In genomic region chr2:45210466-45211195, GRCh38 we compare ENCODE assay signal across 17 cellular contexts.
DNase-seq lines count a peak whose midpoint lies in the region; TF ChIP-seq lines count a peak whose summit lies in the region.
"Had no signal": no experiment of that assay in that cellular context is flagged by ENCODE, and none has a peak within 500 bp of the region (broad histone marks: within the 10 kb centered on the region; RNA-seq: fewer than 3 reads in every experiment).

No MANE protein-coding gene starts in this region.

- no peak overlapping the region for H3K4me2 ChIP-seq in SK-N-SH
- H3K4me2 ChIP-seq: hepatocyte had no signal

- H3K9me3 ChIP-seq in adrenal gland (replicated peaks in 1 of 3) (no peaks in the 10 kb centered on the region), SK-N-SH (no peaks in the 10 kb centered on the region)
- H3K9me3 ChIP-seq: prostate gland had no signal

- intact Hi-C loops in adrenal gland (cut with DNase I), result no loop called here

- H3K4me1 ChIP-seq in adrenal gland (replicated peaks in 1 of 2) (no peaks in the 10 kb centered on the region), SK-N-SH (ENCODE audit: control insufficient read depth in 1 of 2, insufficient read depth in 2 of 2, low read depth in 1 of 2, low read length in 1 of 2) (no peaks in the 10 kb centered on the region)
- H3K4me1 ChIP-seq: prostate gland had no signal

- no peaks in the 10 kb centered on the region for H3K79me2 ChIP-seq in SK-N-SH (ENCODE audit: insufficient read depth)
- H3K79me2 ChIP-seq: hepatocyte had no signal

- H4K20me1 ChIP-seq in SK-N-SH (ENCODE audit: insufficient read depth), result no peaks in the 10 kb centered on the region

- H3K36me3 Mint-ChIP-seq in osteocyte (ENCODE audit: unreplicated experiment), result no peaks in the 10 kb centered on the region

- H3F3A ChIP-seq in SK-N-SH (replicated peaks; ENCODE audit: insufficient read depth), result no peaks in the 10 kb centered on the region

- no peak for TF ChIP-seq EP300 in SK-N-SH (IDR thresholded peaks at IDR 0.05; ENCODE audit: borderline replicate concordance in 1 of 2, low read depth in 1 of 2, low read length in 1 of 2)

- H3K9me2 ChIP-seq in SK-N-SH, result no peaks in the 10 kb centered on the region

- TF ChIP-seq CTCF in AG09319 (IDR thresholded peaks at IDR 0.05; ENCODE audit: low read depth, low read length), result no peak
- no peak for TF ChIP-seq CTCF in epithelial cell of esophagus (IDR thresholded peaks at IDR 0.05; ENCODE audit: insufficient read depth, low read depth, low read length, missing control alignments)
- TF ChIP-seq CTCF in adrenal gland (IDR thresholded peaks at IDR 0.05), result no peak
- TF ChIP-seq CTCF in SK-N-SH (IDR thresholded peaks at IDR 0.05), result no peak
- TF ChIP-seq CTCF in osteocyte (IDR thresholded peaks at IDR 0.05), result no peak

- POLR2A ChIA-PET in SK-N-SH (lab: Yijun Ruan, JAX), result no interaction called here

- CTCF ChIA-PET in SK-N-SH (lab: Yijun Ruan, JAX), result interaction anchor here (1.1 to 1.3 kb wide), 3 partner anchors 15 to 38 kb away, joined by 3 read pairs; no protein-coding TSS in a partner anchor

- no peak overlapping the region for H3K27ac Mint-ChIP-seq in osteocyte (ENCODE audit: unreplicated experiment)
- H3K27ac Mint-ChIP-seq: activated CD4-positive, alpha-beta T cell treated with anti-CD3 and anti-CD28 coated beads, Interleukin-2, amount 10 ng/mL, durations not matched to agents 7 days and 5 days had no signal

- H3K27me3 Mint-ChIP-seq in osteocyte (ENCODE audit: unreplicated experiment), result no peaks in the 10 kb centered on the region

- H3K9me3 Mint-ChIP-seq in osteocyte (ENCODE audit: unreplicated experiment), result no peaks in the 10 kb centered on the region
- H3K9me3 Mint-ChIP-seq: activated CD4-positive, alpha-beta T cell treated with anti-CD3 and anti-CD28 coated beads, Interleukin-2, amount 10 ng/mL, durations not matched to agents 7 days and 5 days had no signal

- H3K36me3 ChIP-seq in adrenal gland (replicated peaks in 1 of 2), result no peaks in the 10 kb centered on the region
- no peaks in the 10 kb centered on the region for H3K36me3 ChIP-seq in SK-N-SH (replicated peaks in 1 of 2; ENCODE audit: control insufficient read depth in 1 of 2, insufficient read depth in 2 of 2, low read length in 1 of 2)
- H3K36me3 ChIP-seq: prostate gland had no signal

- TF ChIP-seq RAD21 in SK-N-SH (IDR thresholded peaks at IDR 0.05; ENCODE audit: low read length), result no peak

- 85 to 88% (median 87%) methylated on average over 8 of the region's 8 CpGs for WGBS in adrenal gland, 4 donors
- WGBS in SK-N-SH (ENCODE audit: low lambda C conversion rate), result 95% methylated on average over 8 of the region's 8 CpGs

- H3K4me1 Mint-ChIP-seq in osteocyte (ENCODE audit: unreplicated experiment), result peaks cover 20% of the 10 kb centered on the region
- H3K4me1 Mint-ChIP-seq: activated CD4-positive, alpha-beta T cell treated with anti-CD3 and anti-CD28 coated beads, Interleukin-2, amount 10 ng/mL, durations not matched to agents 7 days and 5 days had no signal

- H3K4me3 ChIP-seq in epithelial cell of esophagus (ENCODE audit: low read length), result no peak overlapping the region
- H3K4me3 ChIP-seq in adrenal gland, result no peak overlapping the region
- no peak overlapping the region for H3K4me3 ChIP-seq in SK-N-SH (ENCODE audit: low read depth in 2 of 2, low read length in 1 of 2)
- H3K4me3 ChIP-seq: hepatocyte, prostate gland had no signal

- H3K27me3 ChIP-seq in adrenal gland (no peaks in the 10 kb centered on the region), SK-N-SH (ENCODE audit: insufficient read depth) (no peaks in the 10 kb centered on the region)

- H3K9ac ChIP-seq in SK-N-SH, result no peak overlapping the region

- no peak overlapping the region for H2AFZ ChIP-seq in SK-N-SH (ENCODE audit: low read depth)
- H2AFZ ChIP-seq: hepatocyte had no signal

- no peak overlapping the region for H3K4me3 Mint-ChIP-seq in osteocyte (ENCODE audit: unreplicated experiment)
- H3K4me3 Mint-ChIP-seq: activated CD4-positive, alpha-beta T cell treated with anti-CD3 and anti-CD28 coated beads, Interleukin-2, amount 10 ng/mL, durations not matched to agents 7 days and 5 days had no signal

- peak; percentile 40 for DNase-seq in AG09319 (ENCODE audit: extremely low read depth, low read depth)
- DNase-seq in HPDE6-E6E7 (ENCODE audit: extremely low spot score), result peak; percentile 21
- DNase-seq in OCI-M1 (lab: John Stamatoyannopoulos, UW), result peak; percentile 49
- peak; percentile 52 for DNase-seq in epithelial cell of esophagus (ENCODE audit: low read depth)
- no peak for DNase-seq in adrenal gland
- no peak for DNase-seq in 8988T
- DNase-seq in SK-N-SH, result no peak
- no peak for DNase-seq in osteocyte (ENCODE audit: extremely low spot score, unreplicated experiment)
- DNase-seq: activated CD4-positive, alpha-beta T cell treated with anti-CD3 and anti-CD28 coated beads, Interleukin-2, amount 10 ng/mL, durations not matched to agents 7 days and 5 days; activated T-cell treated with anti-CD3 and anti-CD28 coated beads, Interleukin-2, amount 50 U/mL, for 48 hours; amniotic stem cell; left colon; NCI-H1436; substantia nigra; T-helper 2 cell had no signal

- no peak for TF ChIP-seq POLR2A in adrenal gland (IDR thresholded peaks at IDR 0.05)

- H3K27ac ChIP-seq in adrenal gland, result no peak overlapping the region
- H3K27ac ChIP-seq in SK-N-SH (ENCODE audit: low read depth in 2 of 2, low read length in 1 of 2), result no peak overlapping the region
- H3K27ac ChIP-seq: hepatocyte, prostate gland had no signal

TF ChIP-seq in SK-N-SH, 30 proteins besides CTCF, POLR2A, EP300 and RAD21 (continues in another document):
- no peak for TF ChIP-seq TCF12 (IDR thresholded peaks at IDR 0.05)
- TF ChIP-seq FOXJ3 (CRISPR knock-in tag; IDR thresholded peaks at IDR 0.05), result no peak
- TF ChIP-seq EZH2phosphoT487 (IDR thresholded peaks at IDR 0.05; ENCODE audit: borderline replicate concordance, low read depth), result no peak
- TF ChIP-seq POLR2AphosphoS5 (IDR thresholded peaks at IDR 0.05; ENCODE audit: low read depth, low read length), result no peak
- TF ChIP-seq NRF1 (IDR thresholded peaks at IDR 0.05; ENCODE audit: low read depth, low read length), result no peak
- TF ChIP-seq IRF3 (IDR thresholded peaks at IDR 0.05; ENCODE audit: low read depth, low read length), result no peak
- no peak for TF ChIP-seq MXI1 (IDR thresholded peaks at IDR 0.05; ENCODE audit: low read depth, low read length)
- TF ChIP-seq RCOR1 (IDR thresholded peaks at IDR 0.05; ENCODE audit: low read length), result no peak
- no peak for TF ChIP-seq SIN3A (IDR thresholded peaks at IDR 0.05; ENCODE audit: borderline replicate concordance, low read depth, low read length)
- no peak for TF ChIP-seq GATA2 (CRISPR knock-in tag; IDR thresholded peaks at IDR 0.05)
- no peak for TF ChIP-seq ELF1 (IDR thresholded peaks at IDR 0.05)
- no peak for TF ChIP-seq FOXM1 (IDR thresholded peaks at IDR 0.05; ENCODE audit: low read depth)
- TF ChIP-seq CHD2 (IDR thresholded peaks at IDR 0.05; ENCODE audit: low read length, partially characterized antibody), result no peak
- TF ChIP-seq JUND (IDR thresholded peaks at IDR 0.05), result no peak
- no peak for TF ChIP-seq ZBTB33 (IDR thresholded peaks at IDR 0.05; ENCODE audit: borderline replicate concordance, low read depth)

Comparison
In these comparisons a context has a peak if more than half of its experiments do, and no peak if none do; other contexts are left out.
1. DNase-seq: peak in AG09319 (single experiment), HPDE6-E6E7 (single experiment), OCI-M1 (single experiment) and epithelial cell of esophagus (single experiment); none in adrenal gland (0 of 7), 8988T (single experiment), SK-N-SH (single experiment) and osteocyte (single experiment).